Comparison of ENCODE assay signal across 27 cellular contexts in the genomic region with DNA sequence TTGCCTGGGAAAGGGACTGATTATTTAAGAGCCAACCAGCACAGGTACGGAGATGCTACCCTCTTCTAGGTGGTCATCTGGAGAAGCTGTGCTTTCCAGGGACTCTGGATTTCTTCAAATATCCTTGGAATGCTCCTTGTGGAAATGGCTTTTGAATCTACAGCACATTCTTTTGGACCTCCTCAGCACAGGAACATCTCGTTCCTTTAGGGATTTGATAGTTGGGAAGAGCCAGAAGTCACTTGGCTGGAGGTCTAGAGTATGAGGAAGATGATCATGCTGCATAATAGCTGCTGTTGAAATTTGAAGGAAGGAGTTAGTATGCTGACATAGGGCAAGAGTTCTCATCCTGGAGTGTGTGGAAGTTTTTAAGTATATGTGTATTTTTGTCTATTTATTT. TPM values are rescaled to one million over a fixed set of nuclear protein-coding genes. Genes with fewer than 3 reads are reported as not detected.
A peak's percentile ranks its signal among the peaks of the same experiment; 100 is the strongest.
DNase-seq lines count a peak whose midpoint lies in the region; ATAC-seq, FAIRE-seq and TF ChIP-seq lines count a peak whose summit lies in the region.
"Had no signal": no experiment of that assay in that cellular context is flagged by ENCODE, and none has a peak within 500 bp of the region (broad histone marks: within the 10 kb centered on the region; RNA-seq: fewer than 3 reads in every experiment).

No MANE protein-coding gene starts in this region.

- H3K9me3 ChIP-seq in astrocyte (ENCODE audit: insufficient read depth, low read depth, low read length), result no peaks in the 10 kb centered on the region
- H3K9me3 ChIP-seq in gastroesophageal sphincter, result no peaks in the 10 kb centered on the region
- H3K9me3 ChIP-seq: body of pancreas, SJCRH30 had no signal

- H3K4me1 Mint-ChIP-seq in astrocyte (ENCODE audit: low read depth, unreplicated experiment), result peaks cover 34% of the 10 kb centered on the region

- TF ChIP-seq CTCF in astrocyte (IDR thresholded peaks at IDR 0.05; ENCODE audit: insufficient read depth, low read depth, low read length), result no peak
- TF ChIP-seq CTCF in gastroesophageal sphincter (IDR thresholded peaks at IDR 0.05), result no peak

- no peaks in the 10 kb centered on the region for H4K20me1 ChIP-seq in astrocyte (ENCODE audit: insufficient read depth, low read length)

- WGBS in gastroesophageal sphincter (ENCODE audit: low coverage in 1 of 2), 2 donors, result 58 to 100% methylated on average over 1 to 2 of the region's 2 CpGs

- no peaks in the 10 kb centered on the region for H3K36me3 ChIP-seq in astrocyte (ENCODE audit: insufficient read depth, low read length)
- no peaks in the 10 kb centered on the region for H3K36me3 ChIP-seq in gastroesophageal sphincter
- H3K36me3 ChIP-seq: SJCRH30 had no signal

- TF ChIP-seq EP300 in gastroesophageal sphincter (IDR thresholded peaks at IDR 0.05), result no peak

- H3K27ac ChIP-seq in astrocyte (ENCODE audit: low read depth, low read length) (no peak overlapping the region), gastroesophageal sphincter (peak overlapping the region in 3 of 4 donors; percentile 34 to 91 (median 39))
- H3K27ac ChIP-seq: body of pancreas, epithelial cell of prostate, SJCRH30 had no signal

- H3K4me3 Mint-ChIP-seq in astrocyte (ENCODE audit: unreplicated experiment), result no peak overlapping the region
- H3K4me3 Mint-ChIP-seq: activated CD8-positive, alpha-beta T cell treated with anti-CD3 and anti-CD28 coated beads, Interleukin-2, amount 10 ng/mL, durations not matched to agents 7 days and 5 days; activated naive CD8-positive, alpha-beta T cell treated with anti-CD3 and anti-CD28 coated beads, Interleukin-2, amount 10 ng/mL, durations not matched to agents 7 days and 5 days; CD14-positive monocyte; naive B cell; T-cell had no signal

- FAIRE-seq in astrocyte (lab: Jason Lieb, UNC), result no peak
- FAIRE-seq: D721Med, HTR-8/SVneo had no signal

- H3K4me1 ChIP-seq in astrocyte (ENCODE audit: insufficient read depth, low read length) (peaks cover 7% of the 10 kb centered on the region), gastroesophageal sphincter (peaks cover 7 to 38% (median 19%) of the 10 kb centered on the region in 3 donors)
- H3K4me1 ChIP-seq: SJCRH30 had no signal

- H3K4me2 ChIP-seq in astrocyte (ENCODE audit: low read length), result no peak overlapping the region

- H3K36me3 Mint-ChIP-seq in astrocyte (ENCODE audit: low read depth, unreplicated experiment), result no peaks in the 10 kb centered on the region
- H3K36me3 Mint-ChIP-seq: activated naive CD8-positive, alpha-beta T cell treated with anti-CD3 and anti-CD28 coated beads, Interleukin-2, amount 10 ng/mL, durations not matched to agents 7 days and 5 days; CD14-positive monocyte; T-cell had no signal

- no peak overlapping the region for H3K9ac ChIP-seq in astrocyte (ENCODE audit: low read length)

- H2AFZ ChIP-seq in astrocyte (ENCODE audit: low read depth, low read length), result no peak overlapping the region

- no peak overlapping the region for H3K4me3 ChIP-seq in astrocyte (ENCODE audit: insufficient read depth, low read depth, low read length)
- H3K4me3 ChIP-seq in gastroesophageal sphincter, result no peak overlapping the region
- no peak overlapping the region for H3K4me3 ChIP-seq in skeletal muscle cell (ENCODE audit: low read depth, low read length)
- H3K4me3 ChIP-seq: body of pancreas, SJCRH30 had no signal

- H3K27me3 ChIP-seq in astrocyte (ENCODE audit: insufficient read depth, low read length) (no peaks in the 10 kb centered on the region), gastroesophageal sphincter (no peaks in the 10 kb centered on the region)
- H3K27me3 ChIP-seq: body of pancreas, SJCRH30 had no signal

- DNase-seq in GM03348 (ENCODE audit: low spot score) (peak; percentile 48), astrocyte (ENCODE audit: low read depth) (peak; percentile 36), skeletal muscle cell (ENCODE audit: low read depth) (peak; percentile 67), NAMALWA (ENCODE audit: low spot score) (no peak)
- DNase-seq in stimulated activated CD4-positive, alpha-beta T cell treated with anti-CD3 and anti-CD28 coated beads, Interleukin-15, amount 100 ng/mL, for 24 hours, result no peak
- DNase-seq: activated CD8-positive, alpha-beta T cell treated with anti-CD3 and anti-CD28 coated beads, Interleukin-2, amount 10 ng/mL, durations not matched to agents 7 days and 5 days; activated effector memory CD4-positive, alpha-beta T cell treated with Interleukin-2 at 50 U/mL for 16 hours; activated naive CD8-positive, alpha-beta T cell treated with anti-CD3 and anti-CD28 coated beads, Interleukin-2, amount 10 ng/mL, durations not matched to agents 7 days and 5 days; activated T-cell treated with anti-CD3 and anti-CD28 coated beads for 4 hours; effector CD4-positive, alpha-beta T cell; glutamatergic neuron; left colon; naive B cell; NCI-H524; retina; SJCRH30; stimulated activated CD4-positive, alpha-beta T cell treated with anti-CD3 and anti-CD28 coated beads, Interleukin-12 subunit alpha, Interleukin-12 subunit beta, amount 100 ng/mL, for 4 hours; stimulated activated CD4-positive, alpha-beta T cell treated with anti-CD3 and anti-CD28 coated beads, Interleukin-4, amount 100 ng/mL, for 4 hours; T-cell had no signal

- H3K27me3 Mint-ChIP-seq in astrocyte (ENCODE audit: low read depth, unreplicated experiment), result no peaks in the 10 kb centered on the region

- no peak for TF ChIP-seq POLR2A in gastroesophageal sphincter (IDR thresholded peaks at IDR 0.05)

- no peaks in the 10 kb centered on the region for H3K9me3 Mint-ChIP-seq in astrocyte (ENCODE audit: unreplicated experiment)
- H3K9me3 Mint-ChIP-seq: activated naive CD8-positive, alpha-beta T cell treated with anti-CD3 and anti-CD28 coated beads, Interleukin-2, amount 10 ng/mL, durations not matched to agents 7 days and 5 days; CD14-positive monocyte; naive B cell; T-cell had no signal

- no peak overlapping the region for H3K27ac Mint-ChIP-seq in astrocyte (ENCODE audit: unreplicated experiment)
- H3K27ac Mint-ChIP-seq: activated CD8-positive, alpha-beta T cell treated with anti-CD3 and anti-CD28 coated beads, Interleukin-2, amount 10 ng/mL, durations not matched to agents 7 days and 5 days; activated naive CD8-positive, alpha-beta T cell treated with anti-CD3 and anti-CD28 coated beads, Interleukin-2, amount 10 ng/mL, durations not matched to agents 7 days and 5 days; naive B cell; T-cell had no signal

- no peaks in the 10 kb centered on the region for H3K79me2 ChIP-seq in astrocyte (ENCODE audit: insufficient read depth, low read length)

- peak; percentile 64 for ATAC-seq in gastroesophageal sphincter
- ATAC-seq in GM18517 (IDR thresholded peaks at IDR 0.05; ENCODE audit: unreplicated experiment), result no peak
- ATAC-seq in HG02973 (IDR thresholded peaks at IDR 0.05; ENCODE audit: unreplicated experiment), result no peak
- ATAC-seq: activated CD8-positive, alpha-beta T cell treated with anti-CD3 and anti-CD28 coated beads, Interleukin-2, amount 10 ng/mL, durations not matched to agents 7 days and 5 days; body of pancreas; left colon; T-cell had no signal

RNA-seq across cellular contexts. Expression of a gene that starts 42.6 kb away (rescaled TPM):
- 109 and 125 TPM in 2 replicates for total RNA-seq in astrocyte
- total RNA-seq in gastroesophageal sphincter, result 10 to 100 TPM; 46.2 to 91.5 (median 64.9) TPM

Comparison
In these comparisons a context has a peak if more than half of its experiments do, and no peak if none do; other contexts are left out.
1. DNase-seq: peak in GM03348 (single experiment), astrocyte (single experiment) and skeletal muscle cell (single experiment); none in stimulated activated CD4-positive, alpha-beta T cell treated with anti-CD3 and anti-CD28 coated beads, Interleukin-15, amount 100 ng/mL, for 24 hours (single experiment) and NAMALWA (single experiment).